ENCODE assay signal across 30 cellular contexts in genomic region chr20:2244993-2245392, GRCh38. TPM values are rescaled to one million over a fixed set of nuclear protein-coding genes. Genes with fewer than 3 reads are reported as not detected.
DNase-seq lines count a peak whose midpoint lies in the region; ATAC-seq and TF ChIP-seq lines count a peak whose summit lies in the region.
"Had no signal": no experiment of that assay in that cellular context is flagged by ENCODE, and none has a peak within 500 bp of the region (broad histone marks: within the 10 kb centered on the region; RNA-seq: fewer than 3 reads in every experiment).

No MANE protein-coding gene starts in this region.

- no peak for ATAC-seq in foreskin keratinocyte
- ATAC-seq: activated CD8-positive, alpha-beta memory T cell treated with anti-CD3 and anti-CD28 coated beads, Interleukin-2, amount 10 ng/mL, durations not matched to agents 7 days and 5 days; activated T-cell treated with anti-CD3 and anti-CD28 coated beads, Interleukin-2, amount 50 U/mL, for 72 hours; left ventricle myocardium superior had no signal

- H3K4me1 ChIP-seq in foreskin keratinocyte = no peaks in the 10 kb centered on the region
- H3K4me1 ChIP-seq: transverse colon had no signal

- H3K27ac ChIP-seq in foreskin keratinocyte = no peak overlapping the region
- H3K27ac ChIP-seq: HL-60, transverse colon had no signal

- DNase-seq in NCI-H82 (lab: John Stamatoyannopoulos, UW) (peak; percentile 21), NCI-H82 treated with DMSO at 0.1 percent for 48 hours (lab: John Stamatoyannopoulos, UW; ENCODE audit: unreplicated experiment) (no peak), NCI-H69 (lab: John Stamatoyannopoulos, UW) (peak; percentile 12), foreskin keratinocyte (no peak), retina (peak; percentile 32), NCI-H1092 treated with DMSO at 0.1 percent for 48 hours (lab: John Stamatoyannopoulos, UW) (no peak), DMS153 treated with DMSO at 0.1 percent for 48 hours (lab: John Stamatoyannopoulos, UW; ENCODE audit: unreplicated experiment) (no peak)
- no peak for DNase-seq in activated CD4-positive, CD25-positive, alpha-beta regulatory T cell treated with anti-CD3 and anti-CD28 coated beads, Interleukin-2, amount 50 U/mL, for 72 hours
- DNase-seq: activated CD4-positive, alpha-beta T cell treated with anti-CD3 and anti-CD28 coated beads, Interleukin-2, amount 50 U/mL, for 1 hour; activated CD8-positive, alpha-beta memory T cell treated with anti-CD3 and anti-CD28 coated beads, Interleukin-2, amount 10 ng/mL, durations not matched to agents 7 days and 5 days; activated naive CD4-positive, alpha-beta T cell treated with Interleukin-2 at 50 U/mL for 16 hours; activated T-cell treated with anti-CD3 and anti-CD28 coated beads, Interleukin-2, amount 50 U/mL, for 72 hours; CD8-positive, alpha-beta memory T cell; dermis blood vessel endothelial cell; hypothalamus; Kasumi-1; left ventricle myocardium superior; NCI-H1048; NCI-H1930; NCI-H226; NCI-H748 treated with DMSO at 0.1 percent for 48 hours; OCI-M1; small intestine; stimulated activated CD4-positive, alpha-beta T cell treated with anti-CD3 and anti-CD28 coated beads, Interleukin-1b, Interleukin-23, amount 100 ng/mL, for 48 hours; transverse colon had no signal

- peaks cover 47% of the 10 kb centered on the region for H3K27me3 ChIP-seq in foreskin keratinocyte
- H3K27me3 ChIP-seq: transverse colon had no signal

- peak; percentile 19 for TF ChIP-seq CTCF in foreskin keratinocyte (conservative IDR thresholded peaks at IDR 0.05)

RNA-seq across cellular contexts. Expression of gene TGM3, which starts 50.8 kb away (rescaled TPM):
- not detected in 2 replicates for total RNA-seq in foreskin keratinocyte
- polyA plus RNA-seq in foreskin keratinocyte = not detected in 2 replicates
- total RNA-seq: activated CD8-positive, alpha-beta memory T cell treated with anti-CD3 and anti-CD28 coated beads, Interleukin-2, amount 10 ng/mL, durations not matched to agents 7 days and 5 days; activated T-cell treated with anti-CD3 and anti-CD28 coated beads, Interleukin-2, amount 50 U/mL, for 72 hours; CD8-positive, alpha-beta memory T cell; dermis blood vessel endothelial cell; endothelial cell of umbilical vein; left ventricle myocardium superior; mesenteric fat pad; omental fat pad had no signal
- polyA plus RNA-seq: CD8-positive, alpha-beta memory T cell; endothelial cell of umbilical vein; fibroblast of lung had no signal

Comparison
In these comparisons a context has a peak if more than half of its experiments do, and no peak if none do; other contexts are left out.
1. DNase-seq: peak in NCI-H82 (single experiment), NCI-H69 (single experiment) and retina (single experiment); none in NCI-H82 treated with DMSO at 0.1 percent for 48 hours (single experiment), foreskin keratinocyte (0 of 2), NCI-H1092 treated with DMSO at 0.1 percent for 48 hours (single experiment), activated CD4-positive, CD25-positive, alpha-beta regulatory T cell treated with anti-CD3 and anti-CD28 coated beads, Interleukin-2, amount 50 U/mL, for 72 hours (single experiment) and DMS153 treated with DMSO at 0.1 percent for 48 hours (single experiment).